11 cellular contexts compared by ENCODE assay signal in the genomic region with DNA sequence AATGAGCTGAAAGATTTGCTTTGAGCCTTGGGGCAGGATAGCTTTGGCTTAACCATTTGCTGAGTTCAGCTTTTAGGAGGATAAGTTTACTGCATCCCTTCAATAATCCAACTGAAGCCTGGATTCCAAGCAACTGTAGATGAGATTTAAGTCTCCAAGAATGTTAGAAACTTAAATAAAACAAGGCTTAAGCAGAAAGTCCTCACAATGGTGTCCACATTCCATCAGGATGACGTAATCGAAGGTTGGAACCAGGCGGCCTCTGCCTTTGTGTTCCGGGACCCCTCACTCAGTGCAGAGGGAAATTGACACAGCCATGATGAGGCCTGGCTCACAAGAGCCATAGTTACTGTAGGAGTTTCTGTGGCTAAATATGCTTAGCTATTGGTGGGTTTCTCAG.
DNase-seq lines count a peak whose midpoint lies in the region; ATAC-seq and TF ChIP-seq lines count a peak whose summit lies in the region.
"Had no signal": no experiment of that assay in that cellular context is flagged by ENCODE, and none has a peak within 500 bp of the region (broad histone marks: within the 10 kb centered on the region; RNA-seq: fewer than 3 reads in every experiment).

No MANE protein-coding gene starts in this region.

- peak; percentile 25 for DNase-seq in HCEC 1CT
- DNase-seq in WTC11 (ENCODE audit: low spot score), result peak; percentile 47
- peak; percentile 62 for DNase-seq in iPS DF 4.7 (ENCODE audit: extremely low read depth, low spot score)
- DNase-seq in pulmonary artery endothelial cell (ENCODE audit: low read depth, low spot score), result peak; percentile 7
- DNase-seq in head of caudate nucleus, result no peak
- no peak for DNase-seq in NCI-H2029 (lab: John Stamatoyannopoulos, UW)
- no peak for DNase-seq in NCI-H526 (lab: John Stamatoyannopoulos, UW)
- DNase-seq: activated T-cell treated with anti-CD3 and anti-CD28 coated beads, Interleukin-2, amount 50 U/mL, for 48 hours; CD4-positive, CD25-positive, alpha-beta regulatory T cell; SHP77 had no signal

- no peak overlapping the region for H3K4me3 Mint-ChIP-seq in WTC11
- H3K4me3 Mint-ChIP-seq: CD4-positive, CD25-positive, alpha-beta regulatory T cell had no signal

- H3K36me3 Mint-ChIP-seq in WTC11, result no peaks in the 10 kb centered on the region
- H3K36me3 Mint-ChIP-seq: CD4-positive, CD25-positive, alpha-beta regulatory T cell had no signal

- ATAC-seq in WTC11 (peak; percentile 94), GM18861 (IDR thresholded peaks at IDR 0.05; ENCODE audit: unreplicated experiment) (no peak)

- H3K27me3 Mint-ChIP-seq in WTC11 (ENCODE audit: low read depth), result no peaks in the 10 kb centered on the region

- no peak for TF ChIP-seq CTCF in WTC11 (IDR thresholded peaks at IDR 0.05)

- H3K4me1 Mint-ChIP-seq in WTC11, result peaks cover 19% of the 10 kb centered on the region

- CTCF ChIA-PET in WTC11 (lab: Charles Lee), result interaction anchor here (0.9 to 1.0 kb wide), 2 partner anchors 42 to 55 kb away, joined by 3 to 4 read pairs; no protein-coding TSS in a partner anchor

- POLR2A ChIA-PET in WTC11 (lab: Charles Lee), result interaction anchor here (0.6 kb wide), 2 partner anchors 249 to 446 kb away, joined by 4 to 6 read pairs; no protein-coding TSS in a partner anchor

- intact Hi-C loops in head of caudate nucleus (cut with DNase I), result no loop called here

- H3K9me3 Mint-ChIP-seq in WTC11, result peaks cover 8% of the 10 kb centered on the region

- H3K27ac Mint-ChIP-seq in WTC11, result peak overlapping the region; percentile 3

TF ChIP-seq in WTC11, 78 proteins besides CTCF, POLR2A, EP300 and RAD21:
- TF ChIP-seq, protein P1, sequence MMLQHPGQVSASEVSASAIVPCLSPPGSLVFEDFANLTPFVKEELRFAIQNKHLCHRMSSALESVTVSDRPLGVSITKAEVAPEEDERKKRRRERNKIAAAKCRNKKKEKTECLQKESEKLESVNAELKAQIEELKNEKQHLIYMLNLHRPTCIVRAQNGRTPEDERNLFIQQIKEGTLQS (CRISPR knock-in tag; conservative IDR thresholded peaks at IDR 0.05), result 0 out of 2 replicates have a peak, but pooled peaks have one; percentile 40
- TF ChIP-seq SOX15 (CRISPR knock-in tag; IDR thresholded peaks at IDR 0.05) (no peak), ZNF138 (CRISPR knock-in tag; conservative IDR thresholded peaks at IDR 0.05) (no peak), ZNF512 (CRISPR knock-in tag; IDR thresholded peaks at IDR 0.05; ENCODE audit: borderline replicate concordance) (no peak), NFATC4 (CRISPR knock-in tag; IDR thresholded peaks at IDR 0.05) (no peak), GRHL2 (CRISPR knock-in tag; IDR thresholded peaks at IDR 0.05; ENCODE audit: insufficient replicate concordance, severe bottlenecking) (no peak), ZNF263 (CRISPR knock-in tag; IDR thresholded peaks at IDR 0.05; ENCODE audit: low read depth) (no peak)

Comparison
In these comparisons a context has a peak if more than half of its experiments do, and no peak if none do; other contexts are left out.
1. DNase-seq: peak in HCEC 1CT (single experiment), WTC11 (single experiment), iPS DF 4.7 (single experiment) and pulmonary artery endothelial cell (single experiment); none in head of caudate nucleus (0 of 42), NCI-H2029 (single experiment) and NCI-H526 (0 of 2).